Comparison of ENCODE assay signal across 8 cellular contexts in genomic region chr19:7507884-7508283, GRCh38. TPM values are rescaled to one million over a fixed set of nuclear protein-coding genes. Genes with fewer than 3 reads are reported as not detected.
DNase-seq lines count a peak whose midpoint lies in the region; ATAC-seq and TF ChIP-seq lines count a peak whose summit lies in the region.

No MANE protein-coding gene starts in this region.

- peak; percentile 93 for ATAC-seq in SK-N-SH treated with all-trans-retinoic acid at 6 μM for 48 hours
- ATAC-seq in HG02798 (IDR thresholded peaks at IDR 0.05; ENCODE audit: poor library complexity, unreplicated experiment): no peak

- peaks cover 2 to 31% (median 23%) of the 10 kb centered on the region in 3 donors for H3K27me3 ChIP-seq in sigmoid colon

- H3K27ac ChIP-seq in 22Rv1: peak overlapping the region; percentile 91
- H3K27ac ChIP-seq in sigmoid colon: no peak overlapping the region

- intact Hi-C loops in sigmoid colon (cut with DNase I): no loop called here

- H3K4me3 ChIP-seq in fibroblast of villous mesenchyme (ENCODE audit: low read depth, low read length) (no peak overlapping the region), sigmoid colon (no peak overlapping the region)

- H3K36me3 ChIP-seq in sigmoid colon: no peaks in the 10 kb centered on the region

- TF ChIP-seq EP300 in sigmoid colon (IDR thresholded peaks at IDR 0.05): no peak

- WGBS in sigmoid colon, 2 donors: 33 to 48% methylated on average over 11 of the region's 11 CpGs

- TF ChIP-seq CTCF in 22Rv1 (IDR thresholded peaks at IDR 0.05) (no peak), fibroblast of villous mesenchyme (IDR thresholded peaks at IDR 0.05; ENCODE audit: insufficient read depth, low read depth, low read length) (no peak), sigmoid colon (IDR thresholded peaks at IDR 0.05) (no peak)

- no peak for TF ChIP-seq POLR2A in sigmoid colon (IDR thresholded peaks at IDR 0.05)

- H3K9me3 ChIP-seq in sigmoid colon: peaks cover 0 to 2% (median 0%) of the 10 kb centered on the region in 4 donors

- H3K4me1 ChIP-seq in sigmoid colon: peaks cover 0 to 20% (median 14%) of the 10 kb centered on the region in 4 donors

- peak; percentile 92 for DNase-seq in H4 (ENCODE audit: low spot score)
- peak; percentile 85 for DNase-seq in fibroblast of villous mesenchyme (ENCODE audit: low read depth)
- peak; percentile 83 for DNase-seq in sigmoid colon
- no peak for DNase-seq in NCI-H524 treated with DMSO at 0.1 percent for 48 hours (lab: John Stamatoyannopoulos, UW)
- DNase-seq in NCI-H128 (lab: John Stamatoyannopoulos, UW; ENCODE audit: unreplicated experiment): no peak

TF ChIP-seq in SK-N-SH treated with all-trans-retinoic acid at 6 μM for 48 hours, 23 proteins besides CTCF, POLR2A, EP300 and RAD21:
- TF ChIP-seq SNAI2 (CRISPR knock-in tag; IDR thresholded peaks at IDR 0.05): no peak
- TF ChIP-seq ZFP3 (CRISPR knock-in tag; IDR thresholded peaks at IDR 0.05): no peak
- no peak for TF ChIP-seq ISL1 (CRISPR knock-in tag; IDR thresholded peaks at IDR 0.05)
- no peak for TF ChIP-seq OSR1 (CRISPR knock-in tag; IDR thresholded peaks at IDR 0.05)
- no peak for TF ChIP-seq PPARA (CRISPR knock-in tag; IDR thresholded peaks at IDR 0.05; ENCODE audit: borderline replicate concordance)
- TF ChIP-seq ZNF8 (CRISPR knock-in tag; IDR thresholded peaks at IDR 0.05): no peak
- TF ChIP-seq ARNTL (CRISPR knock-in tag; IDR thresholded peaks at IDR 0.05; ENCODE audit: borderline replicate concordance, low read depth): no peak
- TF ChIP-seq ZNF565 (CRISPR knock-in tag; conservative IDR thresholded peaks at IDR 0.05; ENCODE audit: low read depth): no peak
- TF ChIP-seq GLIS3 (CRISPR knock-in tag; IDR thresholded peaks at IDR 0.05): no peak
- TF ChIP-seq CSDC2 (CRISPR knock-in tag; IDR thresholded peaks at IDR 0.05): no peak
- TF ChIP-seq BACH2 (CRISPR knock-in tag; IDR thresholded peaks at IDR 0.05; ENCODE audit: borderline replicate concordance): no peak
- no peak for TF ChIP-seq POU6F1 (CRISPR knock-in tag; IDR thresholded peaks at IDR 0.05; ENCODE audit: borderline replicate concordance, low read depth)
- no peak for TF ChIP-seq TCF4 (CRISPR knock-in tag; IDR thresholded peaks at IDR 0.05; ENCODE audit: borderline replicate concordance)
- no peak for TF ChIP-seq ESRRG (CRISPR knock-in tag; IDR thresholded peaks at IDR 0.05)
- no peak for TF ChIP-seq RARB (CRISPR knock-in tag; IDR thresholded peaks at IDR 0.05)
- no peak for TF ChIP-seq ZFP30 (CRISPR knock-in tag; IDR thresholded peaks at IDR 0.05)
- TF ChIP-seq CSRNP3 (CRISPR knock-in tag; IDR thresholded peaks at IDR 0.05): no peak
- no peak for TF ChIP-seq ZC3H10 (CRISPR knock-in tag; IDR thresholded peaks at IDR 0.05)
- no peak for TF ChIP-seq TOX (CRISPR knock-in tag; IDR thresholded peaks at IDR 0.05; ENCODE audit: borderline replicate concordance)

RNA-seq across cellular contexts. Expression of gene ZNF358, which starts 8.0 kb away (rescaled TPM):
- total RNA-seq in H4 (2014; rRNA removed; shearing (Covaris generic)): 31.9 and 37.5 TPM in 2 replicates
- 13.8 and 20.9 TPM in 2 replicates for total RNA-seq in fibroblast of villous mesenchyme
- 100 to 1,000 TPM in 1 of 4 donors, 10 to 100 TPM in 3; 64.5 to 120 (median 69.6) TPM for total RNA-seq in sigmoid colon
- polyA plus RNA-seq in sigmoid colon: 10 to 100 TPM; 29.3 to 52.9 (median 31.9) TPM

RNA-seq across cellular contexts. Expression of gene MCOLN1, which starts 14.5 kb away (rescaled TPM):
- 3.9 and 5.8 TPM in 2 replicates for total RNA-seq in H4 (2014; rRNA removed; shearing (Covaris generic))
- total RNA-seq in fibroblast of villous mesenchyme: 5.5 and 8.6 TPM in 2 replicates
- total RNA-seq in sigmoid colon: 10 to 100 TPM; 15.5 to 21.3 (median 17.1) TPM
- 10 to 100 TPM; 16.0 to 23.7 (median 16.8) TPM for polyA plus RNA-seq in sigmoid colon

RNA-seq across cellular contexts. Expression of gene PEX11G, which starts 19.0 kb away (rescaled TPM):
- total RNA-seq in H4 (2014; rRNA removed; shearing (Covaris generic)): 0.31 TPM in 1 of 2 replicates, not detected in the other
- total RNA-seq in fibroblast of villous mesenchyme (2.3 and 2.6 TPM in 2 replicates), sigmoid colon (1 to 10 TPM in 3 of 4 donors, not detected in 1; 2.3 to 4.8 (median 3.6) TPM)
- 10 to 100 TPM in 1 of 3 donors, 1 to 10 TPM in 2; 5.4 to 12.3 (median 6.6) TPM for polyA plus RNA-seq in sigmoid colon

RNA-seq across cellular contexts. Expression of gene PNPLA6, which starts 27.6 kb away (rescaled TPM):
- total RNA-seq in H4 (2014; rRNA removed; shearing (Covaris generic)): 32.5 and 41.4 TPM in 2 replicates
- total RNA-seq in fibroblast of villous mesenchyme (101 and 106 TPM in 2 replicates), sigmoid colon (10 to 100 TPM; 35.2 to 77.0 (median 44.1) TPM)
- polyA plus RNA-seq in sigmoid colon: 10 to 100 TPM; 13.6 to 76.3 (median 15.0) TPM

Comparison
In these comparisons a context has a peak if more than half of its experiments do, and no peak if none do; other contexts are left out.
1. DNase-seq: peak in H4 (single experiment), fibroblast of villous mesenchyme (single experiment) and sigmoid colon (single experiment); none in NCI-H524 treated with DMSO at 0.1 percent for 48 hours (single experiment) and NCI-H128 (single experiment).